In the genomic region with DNA sequence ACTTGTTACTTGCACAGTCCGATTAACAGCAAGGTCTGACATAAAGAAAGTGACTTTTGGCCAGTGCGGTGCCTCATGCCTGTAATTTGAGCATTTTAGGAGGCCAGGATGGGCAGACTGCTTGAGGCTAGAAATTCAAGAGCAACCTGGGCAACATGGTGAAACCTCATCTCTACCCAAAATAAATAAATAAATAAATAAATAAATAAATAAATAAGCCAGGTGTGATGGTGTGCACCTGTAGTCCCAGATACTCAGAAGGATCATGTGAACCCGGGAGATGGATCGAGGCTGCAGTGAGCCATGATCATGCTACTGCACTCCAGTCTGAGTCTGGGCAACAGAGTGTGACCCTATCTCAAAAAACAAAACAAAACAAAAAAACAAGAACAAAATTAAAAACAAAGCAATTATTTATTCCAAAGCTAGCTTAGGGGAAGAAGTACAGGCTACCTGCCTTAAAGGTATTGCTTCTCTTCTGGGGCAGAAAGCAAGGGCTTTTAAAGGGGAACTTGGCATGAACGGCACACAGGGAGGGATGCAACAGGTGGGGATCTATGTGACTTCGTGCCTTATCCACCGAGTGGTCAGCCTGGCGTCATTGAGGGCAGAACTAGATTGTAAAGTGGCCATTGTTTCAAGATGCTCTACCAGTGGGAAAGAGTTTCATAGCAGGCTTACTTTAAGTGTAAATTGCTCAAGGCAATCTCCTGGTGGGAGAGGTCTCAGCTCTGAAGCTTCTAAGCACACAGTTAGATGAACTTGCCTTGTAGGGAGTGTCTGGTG, we compare ENCODE assay signal across 19 cellular contexts.
DNase-seq lines count a peak whose midpoint lies in the region; ATAC-seq, FAIRE-seq and TF ChIP-seq lines count a peak whose summit lies in the region.
"Had no signal": no experiment of that assay in that cellular context is flagged by ENCODE, and none has a peak within 500 bp of the region (broad histone marks: within the 10 kb centered on the region; RNA-seq: fewer than 3 reads in every experiment).

No MANE protein-coding gene starts in this region.

- TF ChIP-seq POLR2A in H1 (IDR thresholded peaks at IDR 0.05; ENCODE audit: control extremely low read depth in 1 of 2, low read depth in 2 of 2, low read length in 2 of 2) = no peak

- H3K79me1 ChIP-seq in H1 (ENCODE audit: low read depth, low read length) = no peaks in the 10 kb centered on the region
- H3K79me1 ChIP-seq in trophoblast cell (ENCODE audit: low read length) = no peaks in the 10 kb centered on the region

- H3K4me3 ChIP-seq in HEK293 (ENCODE audit: low read depth, low read length) (no peak overlapping the region), H1 (ENCODE audit: extremely low read depth in 1 of 4, insufficient read depth in 2 of 4, low read depth in 3 of 4, low read length in 4 of 4) (no peak overlapping the region), trophoblast cell (ENCODE audit: low read depth, low read length) (no peak overlapping the region)
- no peak overlapping the region for H3K4me3 ChIP-seq in naive thymus-derived CD4-positive, alpha-beta T cell (ENCODE audit: low read length)
- H3K4me3 ChIP-seq: MG63, SJSA1 had no signal

- no peak overlapping the region for H2AK5ac ChIP-seq in H1 (ENCODE audit: low read depth, low read length)
- no peak overlapping the region for H2AK5ac ChIP-seq in trophoblast cell (ENCODE audit: low read length)

- H3K9ac ChIP-seq in H1 (replicated peaks in 1 of 4; ENCODE audit: extremely low read depth in 1 of 4, low read depth in 3 of 4, low read length in 3 of 4) (no peak overlapping the region), trophoblast cell (ENCODE audit: low read length) (no peak overlapping the region)

- no peaks in the 10 kb centered on the region for H4K20me1 ChIP-seq in H1 (replicated peaks in 1 of 2; ENCODE audit: control insufficient read depth in 1 of 2, insufficient read depth in 2 of 2, low read length in 2 of 2)

- no peak overlapping the region for H3K4me3 Mint-ChIP-seq in naive thymus-derived CD4-positive, alpha-beta T cell
- no peak overlapping the region for H3K4me3 Mint-ChIP-seq in CD4-positive, alpha-beta T cell
- H3K4me3 Mint-ChIP-seq: CD4-positive, CD25-positive, alpha-beta regulatory T cell had no signal

- H2BK120ac ChIP-seq in H1 (replicated peaks; ENCODE audit: low read depth, low read length) (no peak overlapping the region), trophoblast cell (ENCODE audit: insufficient read depth, low read length, poor library complexity) (no peak overlapping the region)

- no peak for ATAC-seq in naive thymus-derived CD4-positive, alpha-beta T cell
- no peak for ATAC-seq in CD4-positive, alpha-beta T cell (ENCODE audit: poor library complexity)
- ATAC-seq in GM21515 (IDR thresholded peaks at IDR 0.05; ENCODE audit: unreplicated experiment) = no peak

- H2BK15ac ChIP-seq in H1 (ENCODE audit: low read length) = no peak overlapping the region

- H4K12ac ChIP-seq in trophoblast cell (ENCODE audit: low read depth, low read length) = no peak overlapping the region

- CTCF ChIA-PET in HEK293 (lab: Yijun Ruan, JAX) (no interaction called here), H1 (lab: Charles Lee; ENCODE audit: partially characterized antibody) (interaction anchor here (0.7 to 1.7 kb wide), 4 partner anchors 8 to 940 kb away, joined by 3 read pairs; no protein-coding TSS in a partner anchor)
- CTCF ChIA-PET in naive thymus-derived CD4-positive, alpha-beta T cell (lab: Charles Lee) = no interaction called here
- CTCF ChIA-PET in CD4-positive, alpha-beta T cell (lab: Charles Lee) = no interaction called here

- H3K4me1 ChIP-seq in HEK293 (ENCODE audit: control insufficient read depth, insufficient read depth, low read length) (no peaks in the 10 kb centered on the region), H1 (replicated peaks in 1 of 4; ENCODE audit: control insufficient read depth in 3 of 4, insufficient read depth in 4 of 4, low read length in 3 of 4) (no peaks in the 10 kb centered on the region; a peak in 1 of 7 replicates), trophoblast cell (ENCODE audit: control insufficient read depth in 1 of 2, insufficient read depth in 2 of 2, low read length in 2 of 2) (no peaks in the 10 kb centered on the region)
- no peaks in the 10 kb centered on the region for H3K4me1 ChIP-seq in naive thymus-derived CD4-positive, alpha-beta T cell (ENCODE audit: control insufficient read depth in 2 of 2, insufficient read depth in 2 of 2, low read length in 2 of 2)

- H3K4ac ChIP-seq in H1 (replicated peaks; ENCODE audit: insufficient read length, low read depth, low read length) (no peak overlapping the region), trophoblast cell (ENCODE audit: low read depth, low read length) (no peak overlapping the region)

- H2BK20ac ChIP-seq in H1 (ENCODE audit: low read length) = no peak overlapping the region

- WGBS in H1 (ENCODE audit: extremely low coverage in 1 of 2, insufficient coverage in 1 of 2, insufficient read length in 1 of 2, insufficient replicate concordance in 2 of 2, low coverage in 1 of 2, low lambda C conversion rate in 2 of 2, missing lambda C conversion rate in 1 of 2), 2 experiments = 93% methylated on average over 8 of the region's 8 CpGs; no CpG with 5 or more reads in 1 of the 2 experiments
- WGBS in trophoblast cell (ENCODE audit: extremely low coverage, insufficient coverage, insufficient read length) = no CpG with 5 or more reads among the region's 8 CpGs

- H2BK12ac ChIP-seq in H1 (ENCODE audit: low read depth, low read length) = no peak overlapping the region
- no peak overlapping the region for H2BK12ac ChIP-seq in trophoblast cell (ENCODE audit: low read length)

- TF ChIP-seq CTCF in HEK293 (tag by site-specific recombination; IDR thresholded peaks at IDR 0.05) = no peak
- TF ChIP-seq CTCF in H1 (IDR thresholded peaks at IDR 0.05; ENCODE audit: control extremely low read depth in 1 of 3, insufficient read depth in 1 of 3, low read depth in 1 of 3, low read length in 3 of 3) = no peak
- no peak for TF ChIP-seq CTCF in CD4-positive, alpha-beta T cell (IDR thresholded peaks at IDR 0.05)

- H4K91ac ChIP-seq in H1 (replicated peaks; ENCODE audit: insufficient read length, low read length) (no peak overlapping the region), trophoblast cell (ENCODE audit: low read depth, low read length) (no peak overlapping the region)

- H3K4me2 ChIP-seq in H1 (ENCODE audit: insufficient read depth in 1 of 2, low read depth in 2 of 2, low read length in 2 of 2) (no peak overlapping the region), trophoblast cell (ENCODE audit: low read length) (no peak overlapping the region)

- H4K8ac ChIP-seq in H1 (ENCODE audit: extremely low read depth, insufficient read depth, low read length) (no peak overlapping the region), trophoblast cell (ENCODE audit: low read depth, low read length) (peak overlapping the region; percentile 7)

- no peak overlapping the region for H3K14ac ChIP-seq in H1 (ENCODE audit: insufficient read length)
- H3K14ac ChIP-seq in trophoblast cell (ENCODE audit: low read length) = no peak overlapping the region

- H3K36me3 ChIP-seq in HEK293 (ENCODE audit: control insufficient read depth in 2 of 2, insufficient read depth in 1 of 2, low read length in 2 of 2) (no peaks in the 10 kb centered on the region), H1 (ENCODE audit: control insufficient read depth in 2 of 4, insufficient read depth in 4 of 4, low read length in 3 of 4) (no peaks in the 10 kb centered on the region), trophoblast cell (ENCODE audit: control insufficient read depth in 1 of 2, insufficient read depth in 2 of 2, low read length in 2 of 2) (no peaks in the 10 kb centered on the region)
- no peaks in the 10 kb centered on the region for H3K36me3 ChIP-seq in naive thymus-derived CD4-positive, alpha-beta T cell (ENCODE audit: control insufficient read depth in 2 of 3, insufficient read depth in 3 of 3, low read length in 3 of 3)
- H3K36me3 ChIP-seq: MG63, SJSA1 had no signal

- DNase-seq in NCI-H69 (lab: John Stamatoyannopoulos, UW) (peak; percentile 89), H1 (ENCODE audit: low read depth in 1 of 2, low spot score in 2 of 2) (no peak), trophoblast cell (no peak)
- no peak for DNase-seq in naive thymus-derived CD4-positive, alpha-beta T cell
- no peak for DNase-seq in CD4-positive, alpha-beta T cell
- DNase-seq: CD4-positive, CD25-positive, alpha-beta regulatory T cell; DMS 273 treated with DMSO at 0.1 percent for 48 hours; DND-41; MG63; NCI-H1436 treated with DMSO at 0.1 percent for 48 hours; NCI-H524; NCI-H82; T-helper 1 cell had no signal

- H2BK5ac ChIP-seq in H1 (ENCODE audit: low read depth, low read length) (no peak overlapping the region), trophoblast cell (ENCODE audit: low read depth, low read length, poor library complexity) (no peak overlapping the region)

- no peaks in the 10 kb centered on the region for H3K4me1 Mint-ChIP-seq in naive thymus-derived CD4-positive, alpha-beta T cell
- no peaks in the 10 kb centered on the region for H3K4me1 Mint-ChIP-seq in CD4-positive, alpha-beta T cell (ENCODE audit: low read depth)
- H3K4me1 Mint-ChIP-seq: CD4-positive, CD25-positive, alpha-beta regulatory T cell had no signal

- H2AFZ ChIP-seq in H1 (ENCODE audit: low read length) (0 out of 2 replicates have a peak overlapping the region, but pooled peaks have one; percentile 29), trophoblast cell (ENCODE audit: insufficient read depth, low read length, poor library complexity) (no peak overlapping the region)

- no peak for FAIRE-seq in H1 (lab: Jason Lieb, UNC)
- FAIRE-seq: GM12891, H54, RCC 7860 had no signal

- peaks cover 0 to 16% (median 0%) of the 10 kb centered on the region in 5 donors for H3K27me3 Mint-ChIP-seq in naive thymus-derived CD4-positive, alpha-beta T cell
- peaks cover 10% of the 10 kb centered on the region for H3K27me3 Mint-ChIP-seq in CD4-positive, alpha-beta T cell

- H3K27me3 ChIP-seq in H1 (replicated peaks in 1 of 4; ENCODE audit: control insufficient read depth in 3 of 4, extremely low read depth in 1 of 4, insufficient read depth in 3 of 4, low read length in 3 of 4) = no peaks in the 10 kb centered on the region
- no peaks in the 10 kb centered on the region for H3K27me3 ChIP-seq in trophoblast cell (ENCODE audit: insufficient read depth, low read length)
- H3K27me3 ChIP-seq in naive thymus-derived CD4-positive, alpha-beta T cell (ENCODE audit: control insufficient read depth in 2 of 2, insufficient read depth in 2 of 2, low read length in 2 of 2) = no peaks in the 10 kb centered on the region
- H3K27me3 ChIP-seq in CD4-positive, alpha-beta T cell (ENCODE audit: control insufficient read depth, insufficient read depth, low read length) = no peaks in the 10 kb centered on the region
- H3K27me3 ChIP-seq: MG63, SJSA1 had no signal

- no peaks in the 10 kb centered on the region for H3K36me3 Mint-ChIP-seq in naive thymus-derived CD4-positive, alpha-beta T cell
- H3K36me3 Mint-ChIP-seq in CD4-positive, alpha-beta T cell (ENCODE audit: low read depth) = no peaks in the 10 kb centered on the region
- H3K36me3 Mint-ChIP-seq: CD4-positive, CD25-positive, alpha-beta regulatory T cell had no signal

- no peak overlapping the region for H3K56ac ChIP-seq in H1 (replicated peaks; ENCODE audit: insufficient read length, low read depth, low read length)

- intact Hi-C loops in naive thymus-derived CD4-positive, alpha-beta T cell (cut with micrococcal nuclease) = no loop called here
- intact Hi-C loops in CD4-positive, alpha-beta T cell (cut with DNase I, micrococcal nuclease) = no loop called here

- H3K9me3 Mint-ChIP-seq in naive thymus-derived CD4-positive, alpha-beta T cell = peaks cover 0 to 3% (median 0%) of the 10 kb centered on the region in 11 donors
- no peaks in the 10 kb centered on the region for H3K9me3 Mint-ChIP-seq in CD4-positive, alpha-beta T cell

- POLR2A ChIA-PET in HEK293 (lab: Yijun Ruan, JAX) = no interaction called here
- POLR2A ChIA-PET in H1 (lab: Charles Lee; ENCODE audit: partially characterized antibody) = no interaction called here
- POLR2A ChIA-PET in naive thymus-derived CD4-positive, alpha-beta T cell (lab: Charles Lee) = no interaction called here
- POLR2A ChIA-PET in CD4-positive, alpha-beta T cell (lab: Charles Lee) = no interaction called here

- no peak overlapping the region for H4K5ac ChIP-seq in H1 (ENCODE audit: insufficient read length, low read depth, low read length)

- H3K27ac ChIP-seq in HEK293 (ENCODE audit: extremely low read depth, low read depth, low read length) (no peak overlapping the region), H1 (ENCODE audit: low read depth, low read length) (no peak overlapping the region), trophoblast cell (ENCODE audit: low read depth, low read length) (no peak overlapping the region)
- no peak overlapping the region for H3K27ac ChIP-seq in naive thymus-derived CD4-positive, alpha-beta T cell (ENCODE audit: low read depth, low read length)
- no peak overlapping the region for H3K27ac ChIP-seq in CD4-positive, alpha-beta T cell (ENCODE audit: low read depth, low read length)
- H3K27ac ChIP-seq: SJSA1 had no signal

- TF ChIP-seq EP300 in H1 (IDR thresholded peaks at IDR 0.05; ENCODE audit: borderline replicate concordance in 1 of 2, low read depth in 2 of 2, low read length in 2 of 2) = no peak

- no peak overlapping the region for H3K27ac Mint-ChIP-seq in naive thymus-derived CD4-positive, alpha-beta T cell
- H3K27ac Mint-ChIP-seq in CD4-positive, alpha-beta T cell = no peak overlapping the region
- H3K27ac Mint-ChIP-seq: CD4-positive, CD25-positive, alpha-beta regulatory T cell had no signal

- no peaks in the 10 kb centered on the region for H3K23me2 ChIP-seq in H1 (ENCODE audit: low read depth, low read length)

- H3K9me3 ChIP-seq in HEK293 (ENCODE audit: control insufficient read depth, insufficient read depth, low read depth, low read length) = no peaks in the 10 kb centered on the region
- no peaks in the 10 kb centered on the region for H3K9me3 ChIP-seq in H1 (ENCODE audit: insufficient read depth in 2 of 2, low read depth in 1 of 2, low read length in 1 of 2)
- no peaks in the 10 kb centered on the region for H3K9me3 ChIP-seq in trophoblast cell (ENCODE audit: insufficient read depth, low read depth, low read length)
- no peaks in the 10 kb centered on the region for H3K9me3 ChIP-seq in naive thymus-derived CD4-positive, alpha-beta T cell (ENCODE audit: control insufficient read depth in 2 of 3, low read length in 3 of 3)
- no peaks in the 10 kb centered on the region for H3K9me3 ChIP-seq in CD4-positive, alpha-beta T cell (ENCODE audit: control insufficient read depth, low read length)
- H3K9me3 ChIP-seq: SJSA1 had no signal

- H3K79me2 ChIP-seq in H1 (ENCODE audit: control insufficient read depth in 1 of 2, insufficient read depth in 2 of 2, low read length in 2 of 2) = no peaks in the 10 kb centered on the region
- H3K79me2 ChIP-seq in trophoblast cell (ENCODE audit: control insufficient read depth, insufficient read depth, low read length, poor library complexity) = no peaks in the 10 kb centered on the region

- TF ChIP-seq RAD21 in H1 (IDR thresholded peaks at IDR 0.05 in 1 of 2, conservative IDR thresholded peaks at IDR 0.05 in 1 of 2; ENCODE audit: low read depth in 2 of 2, low read length in 2 of 2) = no peak

- no peak overlapping the region for H3K18ac ChIP-seq in H1 (ENCODE audit: extremely low read depth, low read length)
- no peak overlapping the region for H3K18ac ChIP-seq in trophoblast cell (ENCODE audit: low read length)

- no peak overlapping the region for H3K23ac ChIP-seq in H1 (ENCODE audit: insufficient read length)
- H3K23ac ChIP-seq in trophoblast cell (ENCODE audit: low read length) = no peak overlapping the region
